ENCODE assay signal across 1 cellular context in genomic region chr6:3455490-3456394, GRCh38.
TF ChIP-seq lines count a peak whose summit lies in the region.

No MANE protein-coding gene starts in this region.

TF ChIP-seq in K562, 482 proteins besides CTCF, POLR2A, EP300 and RAD21 (continued from another document and continues in another):
- peak; percentile 67 for TF ChIP-seq MGA (IDR thresholded peaks at IDR 0.05)
- TF ChIP-seq ZNF318 (IDR thresholded peaks at IDR 0.05; ENCODE audit: borderline replicate concordance in 1 of 2, low read depth in 1 of 2) = no peak
- TF ChIP-seq ARID4B (CRISPR knock-in tag; IDR thresholded peaks at IDR 0.05) = peak; percentile 67; the same call in 1 of the 2 replicates
- peak; percentile 76 for TF ChIP-seq ZFX (CRISPR knock-in tag; IDR thresholded peaks at IDR 0.05)
- TF ChIP-seq ZNF740 (CRISPR knock-in tag; IDR thresholded peaks at IDR 0.05) = 0 out of 2 replicates have a peak, but pooled peaks have one; percentile 16
- TF ChIP-seq ZNF740 (tag; IDR thresholded peaks at IDR 0.05) = no peak
- TF ChIP-seq CXXC5 (CRISPR knock-in tag; IDR thresholded peaks at IDR 0.05) = peak; percentile 38; the same call in 1 of the 2 replicates
- TF ChIP-seq SRF (CRISPR knock-in tag; IDR thresholded peaks at IDR 0.05) = 0 out of 4 replicates have a peak, but pooled peaks of 1 of the 2 experiments have one; percentile 17
- TF ChIP-seq ZFP1 (CRISPR knock-in tag; IDR thresholded peaks at IDR 0.05) = no peak
- TF ChIP-seq L3MBTL2 (IDR thresholded peaks at IDR 0.05) = peak; percentile 72
- no peak for TF ChIP-seq E2F1 (CRISPR knock-in tag; IDR thresholded peaks at IDR 0.05)
- TF ChIP-seq SMARCE1 (IDR thresholded peaks at IDR 0.05) = no peak
- no peak for TF ChIP-seq HNRNPUL1 (IDR thresholded peaks at IDR 0.05; ENCODE audit: low read length)
- no peak for TF ChIP-seq NR3C1 (CRISPR knock-in tag; IDR thresholded peaks at IDR 0.05)
- peak; percentile 8; the same call in 1 of the 2 replicates for TF ChIP-seq KAT7 (CRISPR knock-in tag; IDR thresholded peaks at IDR 0.05; ENCODE audit: borderline replicate concordance)
- 0 out of 2 replicates have a peak, but pooled peaks have one; percentile 46 for TF ChIP-seq TGIF2 (CRISPR knock-in tag; IDR thresholded peaks at IDR 0.05)
- TF ChIP-seq MEF2A (IDR thresholded peaks at IDR 0.05; ENCODE audit: control insufficient read depth, low read depth, low read length) = no peak
- TF ChIP-seq NR4A1 (CRISPR knock-in tag; IDR thresholded peaks at IDR 0.05) = no peak
- 0 out of 2 replicates have a peak, but pooled peaks have one; percentile 28 for TF ChIP-seq NR4A1 (tag; IDR thresholded peaks at IDR 0.05)
- TF ChIP-seq ZBTB7A (IDR thresholded peaks at IDR 0.05; ENCODE audit: borderline replicate concordance, control insufficient read depth, low read depth, low read length) = peak; percentile 39; the same call in 1 of the 2 replicates
- TF ChIP-seq MAZ (CRISPR knock-in tag; conservative IDR thresholded peaks at IDR 0.05 in 1 of 2, IDR thresholded peaks at IDR 0.05 in 1 of 2) = peak in 1 of 2 experiments; percentile 33; a peak in 2 of 4 replicates
- 0 out of 4 replicates have a peak, but pooled peaks of 1 of the 2 experiments have one; percentile 20 for TF ChIP-seq TRIM24 (IDR thresholded peaks at IDR 0.05)
- TF ChIP-seq CHD1 (IDR thresholded peaks at IDR 0.05; ENCODE audit: low read length) = peak; percentile 47
- 0 out of 2 replicates have a peak, but pooled peaks have one; percentile 50 for TF ChIP-seq RUNX1 (IDR thresholded peaks at IDR 0.05; ENCODE audit: low read depth)
- no peak for TF ChIP-seq ATF4 (CRISPR knock-in tag; IDR thresholded peaks at IDR 0.05)
- 0 out of 2 replicates have a peak, but pooled peaks have one; percentile 42 for TF ChIP-seq LCOR (CRISPR knock-in tag; IDR thresholded peaks at IDR 0.05)
